ENCODE assay signal across 8 cellular contexts in the genomic region with DNA sequence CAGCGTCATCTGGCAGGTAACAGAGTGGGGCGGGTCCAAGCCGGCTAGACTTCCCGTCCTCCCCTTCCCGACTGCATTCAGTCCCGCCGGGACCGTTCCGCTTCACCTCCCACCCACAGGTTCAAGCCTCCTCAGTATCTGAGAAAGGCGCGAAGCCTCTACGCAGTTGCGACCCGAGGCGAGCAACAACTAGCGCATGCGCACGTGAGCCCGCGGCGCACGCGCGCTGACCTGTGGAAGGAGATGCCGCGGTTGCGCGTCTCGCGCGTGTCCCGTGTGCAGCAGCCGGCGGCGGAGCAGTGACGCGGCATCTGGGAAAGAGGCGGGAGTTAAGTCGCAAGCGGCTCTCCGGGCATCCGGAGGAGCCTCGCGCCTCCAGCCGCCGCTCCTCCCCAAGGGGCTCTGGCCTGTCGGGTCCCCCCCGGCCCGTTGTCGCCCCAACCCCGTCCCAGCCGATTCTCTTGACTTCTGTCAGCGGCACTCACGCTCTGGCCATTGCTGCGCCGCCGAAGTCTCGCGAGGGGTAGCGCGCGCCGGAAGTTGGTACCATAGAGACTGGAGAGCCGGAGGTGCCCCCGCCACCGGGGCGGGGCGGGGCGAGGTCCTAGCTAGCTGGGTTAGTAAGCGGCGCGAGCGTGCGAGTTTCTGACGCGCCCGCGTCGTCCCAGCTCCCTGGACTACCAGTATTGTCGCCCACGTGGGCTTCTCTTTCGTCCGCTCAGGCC. TPM values are rescaled to one million over a fixed set of nuclear protein-coding genes. Genes with fewer than 3 reads are reported as not detected.
DNase-seq lines count a peak whose midpoint lies in the region; ATAC-seq and TF ChIP-seq lines count a peak whose summit lies in the region.

A gene with protein sequence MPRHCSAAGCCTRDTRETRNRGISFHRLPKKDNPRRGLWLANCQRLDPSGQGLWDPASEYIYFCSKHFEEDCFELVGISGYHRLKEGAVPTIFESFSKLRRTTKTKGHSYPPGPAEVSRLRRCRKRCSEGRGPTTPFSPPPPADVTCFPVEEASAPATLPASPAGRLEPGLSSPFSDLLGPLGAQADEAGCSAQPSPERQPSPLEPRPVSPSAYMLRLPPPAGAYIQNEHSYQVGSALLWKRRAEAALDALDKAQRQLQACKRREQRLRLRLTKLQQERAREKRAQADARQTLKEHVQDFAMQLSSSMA (minus strand): TSS at position 518 of the 725 bp plus-strand sequence. CDS start 207 bp downstream, at position 311.

- peak; percentile 78 for ATAC-seq in GM21528 (IDR thresholded peaks at IDR 0.05; ENCODE audit: low FRiP score, unreplicated experiment)

- H3K36me3 Mint-ChIP-seq in endothelial cell (ENCODE audit: low read depth, unreplicated experiment): no peaks in the 10 kb centered on the region

- H4K20me1 ChIP-seq in OCI-LY3 (ENCODE audit: insufficient read depth, low read length): 0 out of 2 replicates have a peak, but pooled peaks cover 3% of the 10 kb centered on the region

- peaks cover 35% of the 10 kb centered on the region for H3K79me2 ChIP-seq in OCI-LY3 (ENCODE audit: low read length)

- peak within 1 kb of the TSS; percentile 97 for H3K4me2 ChIP-seq in OCI-LY3 (ENCODE audit: low read length)

- 0 out of 2 replicates have a peak, but pooled peaks cover 3% of the 10 kb centered on the region for H3K27me3 ChIP-seq in OCI-LY3 (ENCODE audit: low read depth, low read length)

- no peaks in the 10 kb centered on the region for H3K9me3 Mint-ChIP-seq in endothelial cell (ENCODE audit: unreplicated experiment)

- H3K27ac Mint-ChIP-seq in endothelial cell (ENCODE audit: unreplicated experiment): peak within 1 kb of the TSS; percentile 89

- peak within 1 kb of the TSS; percentile 94 for H3K27ac ChIP-seq in OCI-LY3 (ENCODE audit: low read length)

- H3K36me3 ChIP-seq in OCI-LY3 (replicated peaks; ENCODE audit: low read depth, low read length): peaks cover 38% of the 10 kb centered on the region

- peaks cover 10% of the 10 kb centered on the region for H3K27me3 Mint-ChIP-seq in endothelial cell (ENCODE audit: unreplicated experiment)

- no peaks in the 10 kb centered on the region for H3K9me3 ChIP-seq in OCI-LY3 (ENCODE audit: insufficient read depth, low read length)

- H3K4me1 Mint-ChIP-seq in endothelial cell (ENCODE audit: unreplicated experiment): peaks cover 10% of the 10 kb centered on the region

- peak within 1 kb of the TSS; percentile 91 for H3K4me3 ChIP-seq in OCI-LY3 (ENCODE audit: low read length)

- peak; percentile 69 for DNase-seq in DMS 273 treated with DMSO at 0.1 percent for 48 hours (lab: John Stamatoyannopoulos, UW)
- peak; percentile 91 for DNase-seq in HuH-7.5 (ENCODE audit: low spot score)
- peak; percentile 98 for DNase-seq in activated CD8-positive, alpha-beta memory T cell treated with anti-CD3 and anti-CD28 coated beads, Interleukin-2, amount 50 U/mL, for 48 hours
- DNase-seq in endothelial cell (ENCODE audit: low spot score): peak; percentile 94
- peak; percentile 95 for DNase-seq in midbrain (lab: John Stamatoyannopoulos, UW)
- peak; percentile 95 for DNase-seq in stimulated activated CD8-positive, alpha-beta memory T cell treated with anti-CD3 and anti-CD28 coated beads, Interleukin-15, amount 100 ng/mL, for 48 hours (ENCODE audit: low read depth in 2 of 2)

- peak within 1 kb of the TSS; percentile 68; the same call in 1 of the 2 replicates for H2AFZ ChIP-seq in OCI-LY3 (ENCODE audit: low read depth, low read length)

- TF ChIP-seq CTCF in OCI-LY3 (IDR thresholded peaks at IDR 0.05; ENCODE audit: low read depth, low read length): no peak
- TF ChIP-seq CTCF in endothelial cell (IDR thresholded peaks at IDR 0.05; ENCODE audit: unreplicated experiment): no peak

- H3K4me1 ChIP-seq in OCI-LY3 (ENCODE audit: low read length): peaks cover 18% of the 10 kb centered on the region

- H3K4me3 Mint-ChIP-seq in endothelial cell (ENCODE audit: unreplicated experiment): peak within 1 kb of the TSS; percentile 97

- peak within 1 kb of the TSS; percentile 98 for H3K9ac ChIP-seq in OCI-LY3 (ENCODE audit: low read length)

RNA-seq across cellular contexts. Expression of the gene that starts here (rescaled TPM):
- total RNA-seq in endothelial cell (ENCODE audit: unreplicated experiment): 13.5 TPM

Comparison
In these comparisons a context has a peak if more than half of its experiments do, and no peak if none do; other contexts are left out.
1. Peak in every context shown above with its lines: DNase-seq, ATAC-seq, H3K4me3 ChIP-seq and H3K27ac ChIP-seq.